In genomic region chr6:133806358-133806757, GRCh38 we compare ENCODE assay signal across 1 cellular context.
TF ChIP-seq lines count a peak whose summit lies in the region.

No MANE protein-coding gene starts in this region.

TF ChIP-seq in K562, 482 proteins besides CTCF, POLR2A, EP300 and RAD21 (continued from another document):
- no peak for TF ChIP-seq ATF6 (CRISPR knock-in tag; IDR thresholded peaks at IDR 0.05)
- no peak for TF ChIP-seq IRF2 (CRISPR knock-in tag; IDR thresholded peaks at IDR 0.05)
- no peak for TF ChIP-seq SREBF2 (CRISPR knock-in tag; IDR thresholded peaks at IDR 0.05)
- TF ChIP-seq ZNF175 (CRISPR knock-in tag; IDR thresholded peaks at IDR 0.05; ENCODE audit: low read depth), result no peak
- TF ChIP-seq NR0B1 (IDR thresholded peaks at IDR 0.05; ENCODE audit: partially characterized antibody), result no peak
